Comparison of ENCODE assay signal across 22 cellular contexts in the genomic region with DNA sequence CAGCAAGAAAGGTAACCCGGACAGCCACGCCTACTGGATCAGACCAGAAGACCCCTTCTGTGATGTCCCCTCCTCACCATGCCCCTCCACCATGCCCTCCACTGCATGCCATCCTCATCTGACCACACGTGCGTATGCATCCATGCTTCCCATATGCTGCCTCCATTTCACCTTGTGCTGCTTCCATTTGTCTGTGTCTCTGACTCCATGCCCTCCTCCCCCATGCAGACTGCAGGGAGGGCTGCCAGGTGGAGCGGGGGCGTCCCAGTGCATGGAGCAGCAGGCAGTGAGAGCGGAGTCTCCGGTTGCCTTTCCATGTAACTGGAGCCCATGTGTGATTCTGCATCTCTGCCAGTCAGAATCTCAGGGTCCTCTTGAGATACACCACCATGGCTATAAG. TPM values are rescaled to one million over a fixed set of nuclear protein-coding genes. Genes with fewer than 3 reads are reported as not detected.
DNase-seq lines count a peak whose midpoint lies in the region; ATAC-seq lines count a peak whose summit lies in the region.
"Had no signal": no experiment of that assay in that cellular context is flagged by ENCODE, and none has a peak within 500 bp of the region (broad histone marks: within the 10 kb centered on the region; RNA-seq: fewer than 3 reads in every experiment).

No MANE protein-coding gene starts in this region.

- H3K4me1 Mint-ChIP-seq in CD4-positive, alpha-beta memory T cell = peaks cover 11 to 39% (median 29%) of the 10 kb centered on the region in 4 donors
- H3K4me1 Mint-ChIP-seq in central memory CD8-positive, alpha-beta T cell = peaks cover 35% of the 10 kb centered on the region
- H3K4me1 Mint-ChIP-seq: WTC11 had no signal

- no peak overlapping the region for H4K91ac ChIP-seq in trophoblast cell (ENCODE audit: low read depth, low read length)

- H3K18ac ChIP-seq in trophoblast cell (ENCODE audit: low read length) = no peak overlapping the region

- peaks cover 54 to 90% of the 10 kb centered on the region in 2 donors for H3K36me3 Mint-ChIP-seq in CD4-positive, alpha-beta memory T cell
- peaks cover 46% of the 10 kb centered on the region for H3K36me3 Mint-ChIP-seq in central memory CD8-positive, alpha-beta T cell (ENCODE audit: insufficient read depth)

- H3K4me1 ChIP-seq in BLaER1 (peaks cover 45% of the 10 kb centered on the region), trophoblast cell (ENCODE audit: control insufficient read depth in 1 of 2, insufficient read depth in 2 of 2, low read length in 2 of 2) (no peaks in the 10 kb centered on the region)
- H3K4me1 ChIP-seq in CD4-positive, alpha-beta memory T cell (ENCODE audit: insufficient read depth, low read length) = peaks cover 8% of the 10 kb centered on the region
- H3K4me1 ChIP-seq: right lobe of liver had no signal

- no peak overlapping the region for H4K8ac ChIP-seq in trophoblast cell (ENCODE audit: low read depth, low read length)

- no peak overlapping the region for H3K4ac ChIP-seq in trophoblast cell (ENCODE audit: low read depth, low read length)

- no CpG with 5 or more reads among the region's 8 CpGs for WGBS in trophoblast cell (ENCODE audit: extremely low coverage, insufficient coverage, insufficient read length)

- H3K9me3 ChIP-seq in BLaER1 (no peaks in the 10 kb centered on the region), trophoblast cell (ENCODE audit: insufficient read depth, low read depth, low read length) (peaks cover 6% of the 10 kb centered on the region)
- no peaks in the 10 kb centered on the region for H3K9me3 ChIP-seq in CD4-positive, alpha-beta memory T cell (ENCODE audit: control insufficient read depth in 1 of 2, low read length in 2 of 2)
- H3K9me3 ChIP-seq: heart left ventricle, right lobe of liver, SK-N-SH, thoracic aorta had no signal

- H3K9me3 Mint-ChIP-seq in CD4-positive, alpha-beta memory T cell = no peaks in the 10 kb centered on the region
- H3K9me3 Mint-ChIP-seq in central memory CD8-positive, alpha-beta T cell = no peaks in the 10 kb centered on the region
- H3K9me3 Mint-ChIP-seq: WTC11 had no signal

- H3K27me3 ChIP-seq in BLaER1 (no peaks in the 10 kb centered on the region; the same call in 1 of the 2 replicates), trophoblast cell (ENCODE audit: insufficient read depth, low read length) (no peaks in the 10 kb centered on the region)
- no peaks in the 10 kb centered on the region for H3K27me3 ChIP-seq in CD4-positive, alpha-beta memory T cell (ENCODE audit: insufficient read depth, low read length)
- H3K27me3 ChIP-seq: brain microvascular endothelial cell, heart left ventricle, right lobe of liver had no signal

- H2AFZ ChIP-seq in trophoblast cell (ENCODE audit: insufficient read depth, low read length, poor library complexity) = no peak overlapping the region

- H3K27me3 Mint-ChIP-seq in CD4-positive, alpha-beta memory T cell = no peaks in the 10 kb centered on the region
- H3K27me3 Mint-ChIP-seq in central memory CD8-positive, alpha-beta T cell = no peaks in the 10 kb centered on the region

- CTCF ChIA-PET in CD4-positive, alpha-beta memory T cell (lab: Charles Lee; ENCODE audit: partially characterized antibody) = no interaction called here

- H3K4me2 ChIP-seq in BLaER1 (peak overlapping the region; percentile 27), trophoblast cell (ENCODE audit: low read length) (no peak overlapping the region)
- H3K4me2 ChIP-seq: SK-N-SH had no signal

- no peak overlapping the region for H2BK5ac ChIP-seq in trophoblast cell (ENCODE audit: low read depth, low read length, poor library complexity)

- no peak for DNase-seq in CD4-positive, alpha-beta memory T cell
- DNase-seq in central memory CD8-positive, alpha-beta T cell (ENCODE audit: low spot score in 2 of 2) = no peak
- DNase-seq in trophoblast cell = no peak
- DNase-seq in COLO829 (ENCODE audit: low spot score) = no peak
- no peak for DNase-seq in activated gamma-delta T cell (lab: John Stamatoyannopoulos, UW)
- DNase-seq in NCI-H345 treated with DMSO at 0.1 percent for 48 hours (lab: John Stamatoyannopoulos, UW; ENCODE audit: unreplicated experiment) = no peak
- DNase-seq: activated CD4-positive, alpha-beta T cell treated with anti-CD3 and anti-CD28 coated beads, Interleukin-2, amount 50 U/mL, for 4 hours; activated T-cell treated with anti-CD3 and anti-CD28 coated beads, Interleukin-2, amount 50 U/mL, for 1 hour; brain microvascular endothelial cell; cortex of kidney; heart left ventricle; Kasumi-1; NCI-H1092; NCI-H2029 treated with DMSO at 0.1 percent for 48 hours; NCI-H446 treated with DMSO at 0.1 percent for 48 hours; NK-92 treated with Interleukin-12 subunit alpha and Interleukin-12 subunit beta, amount 100 ng/mL, for 24 hours; SK-N-SH; T-helper 9 cell had no signal

- H2BK120ac ChIP-seq in trophoblast cell (ENCODE audit: insufficient read depth, low read length, poor library complexity) = no peak overlapping the region

- no peaks in the 10 kb centered on the region for H3K79me1 ChIP-seq in trophoblast cell (ENCODE audit: low read length)

- ATAC-seq in central memory CD8-positive, alpha-beta T cell (replicated peaks; ENCODE audit: extremely low read depth, poor library complexity, severe bottlenecking) = no peak
- ATAC-seq: right lobe of liver, WTC11 had no signal

- no peak overlapping the region for H3K14ac ChIP-seq in trophoblast cell (ENCODE audit: low read length)

- intact Hi-C loops in CD4-positive, alpha-beta memory T cell (cut with micrococcal nuclease) = no loop called here

- no peak overlapping the region for H2AK5ac ChIP-seq in trophoblast cell (ENCODE audit: low read length)

- H3K4me3 ChIP-seq in BLaER1 = no peak overlapping the region
- H3K4me3 ChIP-seq in CD4-positive, alpha-beta memory T cell (ENCODE audit: low read length in 2 of 2) = no peak overlapping the region
- H3K4me3 ChIP-seq in trophoblast cell (ENCODE audit: low read depth, low read length) = peak overlapping the region; percentile 10
- H3K4me3 ChIP-seq: heart left ventricle, right lobe of liver, thoracic aorta had no signal

- POLR2A ChIA-PET in CD4-positive, alpha-beta memory T cell (lab: Charles Lee; ENCODE audit: partially characterized antibody) = no interaction called here

- H3K9ac ChIP-seq in BLaER1 (no peak overlapping the region), trophoblast cell (ENCODE audit: low read length) (no peak overlapping the region)
- H3K9ac ChIP-seq: SK-N-SH had no signal

- H3K27ac Mint-ChIP-seq in CD4-positive, alpha-beta memory T cell = peak overlapping the region in 4 of 7 donors; percentile 36 to 68 (median 55)
- H3K27ac Mint-ChIP-seq in central memory CD8-positive, alpha-beta T cell (ENCODE audit: low read depth) = peak overlapping the region; percentile 56
- H3K27ac Mint-ChIP-seq: WTC11 had no signal

- H3K27ac ChIP-seq in BLaER1 = no peak overlapping the region
- no peak overlapping the region for H3K27ac ChIP-seq in CD4-positive, alpha-beta memory T cell (ENCODE audit: low read depth, low read length)
- H3K27ac ChIP-seq in trophoblast cell (ENCODE audit: low read depth, low read length) = no peak overlapping the region
- H3K27ac ChIP-seq: brain microvascular endothelial cell, right lobe of liver, thoracic aorta had no signal

- peaks cover 78% of the 10 kb centered on the region for H3K36me3 ChIP-seq in BLaER1
- H3K36me3 ChIP-seq in CD4-positive, alpha-beta memory T cell (ENCODE audit: insufficient read depth, low read length) = peaks cover 81% of the 10 kb centered on the region
- peaks cover 29 to 35% of the 10 kb centered on the region in 2 experiments for H3K36me3 ChIP-seq in trophoblast cell (ENCODE audit: control insufficient read depth in 1 of 2, insufficient read depth in 2 of 2, low read length in 2 of 2)
- H3K36me3 ChIP-seq: brain microvascular endothelial cell had no signal

- no peaks in the 10 kb centered on the region for H3K79me2 ChIP-seq in trophoblast cell (ENCODE audit: control insufficient read depth, insufficient read depth, low read length, poor library complexity)

- H4K12ac ChIP-seq in trophoblast cell (ENCODE audit: low read depth, low read length) = no peak overlapping the region

- H2BK12ac ChIP-seq in trophoblast cell (ENCODE audit: low read length) = no peak overlapping the region

- no peaks in the 10 kb centered on the region for H4K20me1 ChIP-seq in BLaER1

- no peak overlapping the region for H3K23ac ChIP-seq in trophoblast cell (ENCODE audit: low read length)

- no peak overlapping the region for H3K4me3 Mint-ChIP-seq in CD4-positive, alpha-beta memory T cell
- H3K4me3 Mint-ChIP-seq in central memory CD8-positive, alpha-beta T cell = no peak overlapping the region
- H3K4me3 Mint-ChIP-seq: WTC11 had no signal

RNA-seq across cellular contexts. Expression of gene COA5, which starts 52.6 kb away (rescaled TPM):
- 10 to 100 TPM; 51.3 to 52.4 TPM for total RNA-seq in CD4-positive, alpha-beta memory T cell
- 10 to 100 TPM; 32.4 to 40.8 TPM for polyA plus RNA-seq in CD4-positive, alpha-beta memory T cell
- 32.9 and 35.0 TPM in 2 replicates for polyA plus RNA-seq in trophoblast cell (2013)

RNA-seq across cellular contexts. Expression of gene UNC50, which starts 52.7 kb away (rescaled TPM):
- 10 to 100 TPM; 43.5 to 47.2 TPM for total RNA-seq in CD4-positive, alpha-beta memory T cell
- polyA plus RNA-seq in CD4-positive, alpha-beta memory T cell = 10 to 100 TPM; 41.8 to 48.8 TPM
- 58.4 and 66.1 TPM in 2 replicates for polyA plus RNA-seq in trophoblast cell (2013)
